ENCODE assay signal across 29 cellular contexts in the genomic region with DNA sequence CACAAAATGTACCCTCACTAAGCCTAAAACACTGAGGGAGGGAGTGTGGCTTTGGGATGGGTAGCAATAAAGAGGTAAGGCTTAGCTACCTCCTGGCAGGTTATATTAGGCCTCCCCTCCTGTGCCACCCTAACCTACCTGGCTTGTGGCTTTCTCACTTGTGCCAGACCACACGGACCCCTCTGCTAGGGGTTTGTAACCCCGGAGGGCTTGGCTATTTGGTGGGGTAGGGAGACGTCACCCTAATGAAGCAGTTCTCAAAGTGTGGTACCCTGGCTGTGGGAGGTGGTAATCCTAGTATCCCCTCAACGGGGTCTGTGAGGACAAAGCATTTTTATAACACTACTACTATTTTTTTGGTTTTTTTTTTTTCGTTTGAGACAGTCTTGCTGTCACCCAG.
"Had no signal": no experiment of that assay in that cellular context is flagged by ENCODE, and none has a peak within 500 bp of the region (broad histone marks: within the 10 kb centered on the region; RNA-seq: fewer than 3 reads in every experiment).

No MANE protein-coding gene starts in this region.

- ATAC-seq: effector memory CD8-positive, alpha-beta T cell; esophagus mucosa; foreskin keratinocyte; gastrocnemius medialis; gastroesophageal sphincter; heart left ventricle; heart right ventricle had no signal

- H3K36me3 ChIP-seq: colonic mucosa had no signal

- FAIRE-seq: colon, endometrium, endothelial cell of umbilical vein, frontal cortex had no signal

- H3K4me1 ChIP-seq: colonic mucosa, esophagus muscularis mucosa, esophagus squamous epithelium, foreskin keratinocyte, gastrocnemius medialis, gastroesophageal sphincter, heart left ventricle, heart right ventricle had no signal

- DNase-seq: colonic mucosa; cortex of kidney; dermis blood vessel endothelial cell; dorsolateral prefrontal cortex; effector CD4-positive, alpha-beta T cell; effector CD8-positive, alpha-beta T cell; effector memory CD4-positive, alpha-beta T cell; effector memory CD8-positive, alpha-beta T cell; endodermal cell; erythroblast; esophagus squamous epithelium; foreskin fibroblast; foreskin keratinocyte; foreskin melanocyte; gastrocnemius medialis; glutamatergic neuron; head of caudate nucleus; heart left ventricle; heart right ventricle had no signal

- H3K9me3 Mint-ChIP-seq: dendritic cell treated with granulocyte-macrophage colony-stimulating factor and Interleukin-4, amounts not matched to agents 40 ng/mL and 50 ng/mL, for 4 days; effector memory CD8-positive, alpha-beta T cell; endodermal cell had no signal

- H3K27ac Mint-ChIP-seq: dendritic cell treated with granulocyte-macrophage colony-stimulating factor and Interleukin-4, amounts not matched to agents 40 ng/mL and 50 ng/mL, for 4 days; effector memory CD8-positive, alpha-beta T cell; endodermal cell had no signal

- H3K4me3 ChIP-seq: colonic mucosa, coronary artery, dorsolateral prefrontal cortex, esophagus muscularis mucosa, esophagus squamous epithelium, gastrocnemius medialis, gastroesophageal sphincter, heart left ventricle, heart right ventricle had no signal

- H3K27ac ChIP-seq: colonic mucosa, coronary artery, dorsolateral prefrontal cortex, epithelial cell of prostate, esophagus muscularis mucosa, esophagus squamous epithelium, foreskin keratinocyte, gastrocnemius medialis, gastroesophageal sphincter, heart left ventricle, heart right ventricle had no signal

- H3K27me3 Mint-ChIP-seq: dendritic cell treated with granulocyte-macrophage colony-stimulating factor and Interleukin-4, amounts not matched to agents 40 ng/mL and 50 ng/mL, for 4 days had no signal

- H3K9me3 ChIP-seq: colonic mucosa, esophagus muscularis mucosa, esophagus squamous epithelium, gastrocnemius medialis, gastroesophageal sphincter, heart left ventricle, heart right ventricle had no signal

- H3K27me3 ChIP-seq: colonic mucosa, dorsolateral prefrontal cortex, esophagus muscularis mucosa, esophagus squamous epithelium, foreskin keratinocyte, gastrocnemius medialis, gastroesophageal sphincter, heart left ventricle, heart right ventricle had no signal

- H3K4me3 Mint-ChIP-seq: dendritic cell treated with granulocyte-macrophage colony-stimulating factor and Interleukin-4, amounts not matched to agents 40 ng/mL and 50 ng/mL, for 4 days; effector memory CD8-positive, alpha-beta T cell; endodermal cell had no signal
